27 cellular contexts compared by ENCODE assay signal in genomic region chrX:46898207-46898606, GRCh38.
"Had no signal": no experiment of that assay in that cellular context is flagged by ENCODE, and none has a peak within 500 bp of the region (broad histone marks: within the 10 kb centered on the region; RNA-seq: fewer than 3 reads in every experiment).

No MANE protein-coding gene starts in this region.

- ATAC-seq: stimulated activated effector memory CD8-positive, alpha-beta T cell treated with anti-CD3 and anti-CD28 coated beads, Interleukin-12 subunit alpha, Interleukin-12 subunit beta, amount 100 ng/mL, for 72 hours; stimulated activated memory B cell treated with anti-CD40 and anti-IgM and Interleukin-4, amounts not matched to agents 10 μg/mL and 1 μg/mL and 100 μg/mL, for 72 hours; stimulated activated naive B cell treated with anti-CD40 and anti-IgM and Interleukin-4, amounts not matched to agents 10 μg/mL and 1 μg/mL and 100 μg/mL, for 72 hours; stimulated activated naive CD8-positive, alpha-beta T cell treated with anti-CD3 and anti-CD28 coated beads, Interleukin-15, amount 100 ng/mL, for 72 hours; stimulated activated naive CD8-positive, alpha-beta T cell treated with anti-CD3 and anti-CD28 coated beads, Interleukin-15, Interleukin-2, amounts not matched to agents 100 U/mL and 50 U/mL, for 24 hours; upper lobe of right lung had no signal

- H3K9me3 ChIP-seq: stomach, suprapubic skin, testis, thoracic aorta, thyroid gland, tibial artery, tibial nerve, transverse colon, upper lobe of left lung, upper lobe of right lung, uterus, vagina had no signal

- H3K4me1 ChIP-seq: stomach, suprapubic skin, testis, thyroid gland, tibial artery, tibial nerve, transverse colon, upper lobe of left lung, upper lobe of right lung, uterus, vagina had no signal

- H3K4me3 ChIP-seq: stomach, suprapubic skin, testis, thoracic aorta, thyroid gland, tibial artery, tibial nerve, transverse colon, upper lobe of left lung, upper lobe of right lung, uterus, vagina had no signal

- H3K27ac ChIP-seq: stomach, suprapubic skin, testis, thoracic aorta, thyroid gland, tibial artery, tibial nerve, transverse colon, upper lobe of left lung, upper lobe of right lung, uterus, vagina had no signal

- H3K36me3 ChIP-seq: stomach, suprapubic skin, thoracic aorta, thyroid gland, tibial artery, tibial nerve, transverse colon, upper lobe of left lung, upper lobe of right lung, uterus, vagina had no signal

- FAIRE-seq: urothelium cell line had no signal

- DNase-seq: stimulated activated CD4-positive, alpha-beta T cell treated with anti-CD3 and anti-CD28 coated beads, Interleukin-2, amount 100 ng/mL, for 48 hours; stimulated activated CD4-positive, alpha-beta T cell treated with anti-CD3 and anti-CD28 coated beads, Interleukin-4, amount 100 ng/mL, for 1 hour; stimulated activated CD4-positive, alpha-beta T cell treated with anti-CD3 and anti-CD28 coated beads, Interleukin-4, amount 100 ng/mL, for 24 hours; stimulated activated CD4-positive, alpha-beta T cell treated with anti-CD3 and anti-CD28 coated beads, Interleukin-4, amount 100 ng/mL, for 4 hours; stimulated activated CD8-positive, alpha-beta memory T cell treated with anti-CD3 and anti-CD28 coated beads, Interleukin-4, amount 100 ng/mL, for 48 hours; stimulated activated naive B cell treated with anti-CD40 and anti-IgM and Interleukin-4, amounts not matched to agents 10 μg/mL and 1 μg/mL and 100 μg/mL, for 72 hours; stimulated activated naive CD4-positive, alpha-beta T cell; stimulated activated naive CD4-positive, alpha-beta T cell treated with Interleukin-2 at 50 U/mL for 16 hours; stimulated activated naive CD8-positive, alpha-beta T cell treated with anti-CD3 and anti-CD28 coated beads, Interleukin-15, amount 100 ng/mL, for 72 hours; stimulated activated naive CD8-positive, alpha-beta T cell treated with anti-CD3 and anti-CD28 coated beads, Interleukin-15, Interleukin-2, amounts not matched to agents 100 U/mL and 50 U/mL, for 24 hours; stomach; substantia nigra; testis; thyroid gland; tibial artery; transverse colon; trophoblast cell; upper lobe of left lung; upper lobe of right lung; uterus had no signal

- H3K27me3 ChIP-seq: suprapubic skin, testis, thyroid gland, tibial artery, transverse colon, upper lobe of left lung, upper lobe of right lung, uterus, vagina had no signal
